ENCODE assay signal across 12 cellular contexts in the genomic region with DNA sequence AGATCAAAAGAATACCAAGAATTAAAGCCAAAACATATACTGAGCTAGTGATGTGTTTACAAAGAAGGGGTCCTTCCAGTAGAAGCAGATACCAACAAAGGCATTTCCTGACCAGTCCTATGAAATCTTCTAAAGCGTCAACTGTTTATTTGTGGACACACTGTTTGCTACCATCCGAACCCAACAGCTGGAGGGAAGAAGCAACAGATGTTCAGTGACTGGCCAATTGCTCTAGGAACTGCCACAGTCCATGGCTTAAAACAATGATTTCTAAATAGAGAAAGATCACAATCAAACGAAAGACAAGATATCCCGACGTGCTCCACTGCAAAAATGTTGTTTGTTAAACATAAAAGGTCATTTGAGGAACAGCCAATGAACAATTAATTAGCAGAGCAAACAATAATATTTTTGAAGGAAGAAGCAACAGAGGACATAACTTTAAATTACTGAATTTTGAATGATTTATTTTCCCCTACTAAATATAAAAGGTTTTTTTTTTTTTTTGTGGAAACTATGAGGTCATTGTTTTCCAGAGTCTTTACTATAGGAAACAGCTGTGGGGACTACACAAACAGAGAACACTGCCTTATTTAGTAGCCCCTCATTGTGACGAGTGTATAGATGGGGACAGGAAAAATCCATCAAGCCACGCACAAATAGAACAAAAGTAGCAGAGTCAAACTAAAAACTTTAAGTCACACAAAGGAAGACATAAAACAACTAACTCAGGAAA. TPM values are rescaled to one million over a fixed set of nuclear protein-coding genes. Genes with fewer than 3 reads are reported as not detected.
A peak's percentile ranks its signal among the peaks of the same experiment; 100 is the strongest.
DNase-seq lines count a peak whose midpoint lies in the region; ATAC-seq and TF ChIP-seq lines count a peak whose summit lies in the region.
"Had no signal": no experiment of that assay in that cellular context is flagged by ENCODE, and none has a peak within 500 bp of the region (broad histone marks: within the 10 kb centered on the region; RNA-seq: fewer than 3 reads in every experiment).

No MANE protein-coding gene starts in this region.

- H3K27me3 Mint-ChIP-seq in WTC11 (ENCODE audit: low read depth) = no peaks in the 10 kb centered on the region
- no peaks in the 10 kb centered on the region for H3K27me3 Mint-ChIP-seq in glutamatergic neuron (ENCODE audit: unreplicated experiment)
- H3K27me3 Mint-ChIP-seq in progenitor cell of endocrine pancreas = no peaks in the 10 kb centered on the region

- peaks cover 6% of the 10 kb centered on the region; the same call in 1 of the 2 replicates for H3K36me3 Mint-ChIP-seq in WTC11
- no peaks in the 10 kb centered on the region for H3K36me3 Mint-ChIP-seq in glutamatergic neuron (ENCODE audit: unreplicated experiment)
- H3K36me3 Mint-ChIP-seq in progenitor cell of endocrine pancreas (ENCODE audit: insufficient read depth) = peaks cover 2% of the 10 kb centered on the region

- H3K4me1 Mint-ChIP-seq in WTC11 = peaks cover 32% of the 10 kb centered on the region
- peaks cover 18% of the 10 kb centered on the region for H3K4me1 Mint-ChIP-seq in glutamatergic neuron (ENCODE audit: low read depth, unreplicated experiment)
- H3K4me1 Mint-ChIP-seq in progenitor cell of endocrine pancreas (ENCODE audit: low read depth) = peaks cover 13% of the 10 kb centered on the region

- DNase-seq in AG04450 (ENCODE audit: low read depth, low spot score) (no peak), WTC11 (ENCODE audit: low spot score) (no peak), glutamatergic neuron (no peak), progenitor cell of endocrine pancreas (ENCODE audit: low spot score, unreplicated experiment) (no peak), NCI-H1092 (lab: John Stamatoyannopoulos, UW) (no peak)
- DNase-seq: activated CD8-positive, alpha-beta memory T cell treated with anti-CD3 and anti-CD28 coated beads, Interleukin-2, amount 50 U/mL, for 48 hours; cortex of kidney had no signal

- TF ChIP-seq CTCF in AG04450 (IDR thresholded peaks at IDR 0.05; ENCODE audit: low read depth, low read length) = no peak
- TF ChIP-seq CTCF in WTC11 (IDR thresholded peaks at IDR 0.05) = no peak
- no peak for TF ChIP-seq CTCF in glutamatergic neuron (IDR thresholded peaks at IDR 0.05; ENCODE audit: partially characterized antibody, unreplicated experiment)
- TF ChIP-seq CTCF in progenitor cell of endocrine pancreas (IDR thresholded peaks at IDR 0.05; ENCODE audit: unreplicated experiment) = no peak

- CTCF ChIA-PET in AG04450 (lab: Charles Lee) = interaction anchor here (1.1 to 1.8 kb wide), 4 partner anchors 13 to 1475 kb away, joined by 3 to 9 read pairs (median 4); no protein-coding TSS in a partner anchor
- CTCF ChIA-PET in WTC11 (lab: Charles Lee) = interaction anchor here (1.1 to 1.6 kb wide), 3 partner anchors 164 to 304 kb away, joined by 3 to 5 read pairs (median 3); no protein-coding TSS in a partner anchor

- H3K27ac Mint-ChIP-seq in WTC11 (peak overlapping the region; percentile 16; the same call in 1 of the 2 replicates), glutamatergic neuron (ENCODE audit: unreplicated experiment) (peak overlapping the region; percentile 50), progenitor cell of endocrine pancreas (peak overlapping the region; percentile 67)

- ATAC-seq in WTC11 (no peak), GM21717 (IDR thresholded peaks at IDR 0.05; ENCODE audit: unreplicated experiment) (no peak), HG02571 (IDR thresholded peaks at IDR 0.05; ENCODE audit: unreplicated experiment) (no peak), GM21529 (IDR thresholded peaks at IDR 0.05; ENCODE audit: unreplicated experiment) (no peak)

- H3K4me3 ChIP-seq in AG04450 (ENCODE audit: low read depth, low read length) = no peak overlapping the region; the same call in 1 of the 2 replicates

- H3K9me3 Mint-ChIP-seq in WTC11 (peaks cover 10% of the 10 kb centered on the region), glutamatergic neuron (ENCODE audit: unreplicated experiment) (peaks cover 2% of the 10 kb centered on the region), progenitor cell of endocrine pancreas (ENCODE audit: low read depth) (peaks cover 8% of the 10 kb centered on the region)

- POLR2A ChIA-PET in AG04450 (lab: Yijun Ruan, JAX) (interaction anchor here (2.1 kb wide), 1 partner anchor 17 kb away, joined by 7 read pairs; a partner anchor contains a TSS), WTC11 (lab: Charles Lee) (no interaction called here)

- H3K4me3 Mint-ChIP-seq in WTC11 (no peak overlapping the region), glutamatergic neuron (ENCODE audit: unreplicated experiment) (no peak overlapping the region), progenitor cell of endocrine pancreas (ENCODE audit: low read depth) (no peak overlapping the region)

- peak overlapping the region; percentile 32 for H3K27ac ChIP-seq in AG04450 (ENCODE audit: low read depth, low read length)
- H3K27ac ChIP-seq: C4-2B had no signal

- H3K9me3 ChIP-seq in AG04450 (ENCODE audit: control insufficient read depth, insufficient read depth, low read length) = peaks cover 3% of the 10 kb centered on the region

- H3K27me3 ChIP-seq in AG04450 (ENCODE audit: control insufficient read depth, insufficient read depth, low read length) = no peaks in the 10 kb centered on the region

TF ChIP-seq in WTC11, 78 proteins besides CTCF, POLR2A, EP300 and RAD21:
- no peak for TF ChIP-seq RORB (CRISPR knock-in tag; IDR thresholded peaks at IDR 0.05)
- no peak for TF ChIP-seq KAT7 (CRISPR knock-in tag; IDR thresholded peaks at IDR 0.05; ENCODE audit: borderline replicate concordance)
- no peak for TF ChIP-seq TEAD4 (CRISPR knock-in tag; IDR thresholded peaks at IDR 0.05)
- no peak for TF ChIP-seq FOXP1 (CRISPR knock-in tag; IDR thresholded peaks at IDR 0.05; ENCODE audit: borderline replicate concordance)
- TF ChIP-seq PRRX2 (CRISPR knock-in tag; IDR thresholded peaks at IDR 0.05) = no peak
- no peak for TF ChIP-seq SMAD3 (CRISPR knock-in tag; IDR thresholded peaks at IDR 0.05; ENCODE audit: borderline replicate concordance)
- no peak for TF ChIP-seq NR3C1 (CRISPR knock-in tag; conservative IDR thresholded peaks at IDR 0.05; ENCODE audit: low read depth)
- TF ChIP-seq ZNF317 (CRISPR knock-in tag; IDR thresholded peaks at IDR 0.05; ENCODE audit: borderline replicate concordance, low read depth) = no peak
- TF ChIP-seq, protein P1, sequence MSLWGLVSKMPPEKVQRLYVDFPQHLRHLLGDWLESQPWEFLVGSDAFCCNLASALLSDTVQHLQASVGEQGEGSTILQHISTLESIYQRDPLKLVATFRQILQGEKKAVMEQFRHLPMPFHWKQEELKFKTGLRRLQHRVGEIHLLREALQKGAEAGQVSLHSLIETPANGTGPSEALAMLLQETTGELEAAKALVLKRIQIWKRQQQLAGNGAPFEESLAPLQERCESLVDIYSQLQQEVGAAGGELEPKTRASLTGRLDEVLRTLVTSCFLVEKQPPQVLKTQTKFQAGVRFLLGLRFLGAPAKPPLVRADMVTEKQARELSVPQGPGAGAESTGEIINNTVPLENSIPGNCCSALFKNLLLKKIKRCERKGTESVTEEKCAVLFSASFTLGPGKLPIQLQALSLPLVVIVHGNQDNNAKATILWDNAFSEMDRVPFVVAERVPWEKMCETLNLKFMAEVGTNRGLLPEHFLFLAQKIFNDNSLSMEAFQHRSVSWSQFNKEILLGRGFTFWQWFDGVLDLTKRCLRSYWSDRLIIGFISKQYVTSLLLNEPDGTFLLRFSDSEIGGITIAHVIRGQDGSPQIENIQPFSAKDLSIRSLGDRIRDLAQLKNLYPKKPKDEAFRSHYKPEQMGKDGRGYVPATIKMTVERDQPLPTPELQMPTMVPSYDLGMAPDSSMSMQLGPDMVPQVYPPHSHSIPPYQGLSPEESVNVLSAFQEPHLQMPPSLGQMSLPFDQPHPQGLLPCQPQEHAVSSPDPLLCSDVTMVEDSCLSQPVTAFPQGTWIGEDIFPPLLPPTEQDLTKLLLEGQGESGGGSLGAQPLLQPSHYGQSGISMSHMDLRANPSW (CRISPR knock-in tag; conservative IDR thresholded peaks at IDR 0.05; ENCODE audit: low read depth) = no peak
- TF ChIP-seq, protein P2, sequence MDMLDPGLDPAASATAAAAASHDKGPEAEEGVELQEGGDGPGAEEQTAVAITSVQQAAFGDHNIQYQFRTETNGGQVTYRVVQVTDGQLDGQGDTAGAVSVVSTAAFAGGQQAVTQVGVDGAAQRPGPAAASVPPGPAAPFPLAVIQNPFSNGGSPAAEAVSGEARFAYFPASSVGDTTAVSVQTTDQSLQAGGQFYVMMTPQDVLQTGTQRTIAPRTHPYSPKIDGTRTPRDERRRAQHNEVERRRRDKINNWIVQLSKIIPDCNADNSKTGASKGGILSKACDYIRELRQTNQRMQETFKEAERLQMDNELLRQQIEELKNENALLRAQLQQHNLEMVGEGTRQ (CRISPR knock-in tag; IDR thresholded peaks at IDR 0.05) = no peak
- TF ChIP-seq ZNF671 (CRISPR knock-in tag; IDR thresholded peaks at IDR 0.05) = no peak
- TF ChIP-seq ATF1 (CRISPR knock-in tag; IDR thresholded peaks at IDR 0.05) = no peak

RNA-seq across cellular contexts. Expression of a gene that starts 17.2 kb away (rescaled TPM):
- 4.5 and 4.7 TPM in 2 replicates for polyA plus RNA-seq in AG04450 (2011; rRNA removed)
- polyA minus RNA-seq in AG04450 (2011; rRNA and poly(A)+ RNA removed) = 13.1 and 17.2 TPM in 2 replicates
- total RNA-seq in WTC11 (2021) (13.3 to 17.4 TPM (median 13.7 TPM) in 3 replicates), glutamatergic neuron (ENCODE audit: unreplicated experiment) (21.8 TPM), progenitor cell of endocrine pancreas (10.5 and 11.7 TPM in 2 replicates)

RNA-seq across cellular contexts. Expression of a gene that starts 50.5 kb away (rescaled TPM):
- polyA plus RNA-seq in AG04450 (2011; rRNA removed) = not detected in 2 replicates
- not detected in 2 replicates for polyA minus RNA-seq in AG04450 (2011; rRNA and poly(A)+ RNA removed)
- total RNA-seq in WTC11 (2021) (0.78 to 1.3 TPM (median 0.80 TPM) in 3 replicates), glutamatergic neuron (ENCODE audit: unreplicated experiment) (0.39 TPM), progenitor cell of endocrine pancreas (1.2 and 1.5 TPM in 2 replicates)
- total RNA-seq: liver had no signal
- polyA plus RNA-seq: liver had no signal

Comparison
In these comparisons a context has a peak if more than half of its experiments do, and no peak if none do; other contexts are left out.
1. H3K27ac Mint-ChIP-seq: peak in every context shown above with its lines; median percentile 67 in progenitor cell of endocrine pancreas; 50 in glutamatergic neuron; 16 in WTC11.